Comparison of ENCODE assay signal across 8 cellular contexts in genomic region chr10:132443605-132443997, GRCh38.
A peak's percentile ranks its signal among the peaks of the same experiment; 100 is the strongest.
DNase-seq lines count a peak whose midpoint lies in the region; ATAC-seq and TF ChIP-seq lines count a peak whose summit lies in the region.

No MANE protein-coding gene starts in this region.

- peak; percentile 78 for DNase-seq in activated T-cell treated with anti-CD3 and anti-CD28 coated beads, Interleukin-2, amount 50 U/mL, for 1 hour
- DNase-seq in iris pigment epithelial cell (ENCODE audit: low read depth) (peak; percentile 52), DMS114 treated with DMSO at 0.1 percent for 48 hours (lab: John Stamatoyannopoulos, UW; ENCODE audit: unreplicated experiment) (no peak)
- DNase-seq in stimulated activated CD8-positive, alpha-beta memory T cell treated with anti-CD3 and anti-CD28 coated beads, Interleukin-7, amount 100 ng/mL, for 4 hours (ENCODE audit: low read depth in 2 of 2): peak; percentile 66 to 73

- peaks cover 16% of the 10 kb centered on the region for H3K4me1 ChIP-seq in OCI-LY1 (ENCODE audit: insufficient read depth, low read length, severe bottlenecking)

- no peak overlapping the region for H2AFZ ChIP-seq in OCI-LY1 (ENCODE audit: low read length)

- peak; percentile 28; the same call in 1 of the 2 replicates for TF ChIP-seq CTCF in OCI-LY1 (IDR thresholded peaks at IDR 0.05; ENCODE audit: low read length)

- peak; percentile 32 for ATAC-seq in GM18867 (IDR thresholded peaks at IDR 0.05; ENCODE audit: unreplicated experiment)
- ATAC-seq in HG03439 (IDR thresholded peaks at IDR 0.05; ENCODE audit: unreplicated experiment): no peak
- no peak for ATAC-seq in HG02642 (IDR thresholded peaks at IDR 0.05; ENCODE audit: poor library complexity, unreplicated experiment)

- H3K79me2 ChIP-seq in OCI-LY1 (ENCODE audit: insufficient read depth, low read length): no peaks in the 10 kb centered on the region

- H3K36me3 ChIP-seq in OCI-LY1 (ENCODE audit: insufficient read depth, low read length): no peaks in the 10 kb centered on the region

- H3K4me3 ChIP-seq in OCI-LY1 (ENCODE audit: low read depth, low read length, poor library complexity, severe bottlenecking): no peak overlapping the region

- H3K9me2 ChIP-seq in OCI-LY1 (ENCODE audit: low read depth, low read length): no peaks in the 10 kb centered on the region

- no peak overlapping the region for H3K4me2 ChIP-seq in OCI-LY1 (ENCODE audit: low read length)

- no peak overlapping the region for H3K27ac ChIP-seq in OCI-LY1 (ENCODE audit: low read depth, low read length, poor library complexity, severe bottlenecking)

- no peaks in the 10 kb centered on the region for H3F3A ChIP-seq in OCI-LY1 (ENCODE audit: insufficient read depth, low read length)

- no peaks in the 10 kb centered on the region for H3K27me3 ChIP-seq in OCI-LY1 (ENCODE audit: insufficient read depth, low read length)

- 0 out of 2 replicates have a peak, but pooled peaks cover 3% of the 10 kb centered on the region for H3K9me3 ChIP-seq in OCI-LY1 (ENCODE audit: low read length)

- no peak overlapping the region for H3K9ac ChIP-seq in OCI-LY1 (ENCODE audit: low read length)

- no peaks in the 10 kb centered on the region for H4K20me1 ChIP-seq in OCI-LY1 (ENCODE audit: insufficient read depth, low read length)
